ENCODE assay signal across 8 cellular contexts in genomic region chrX:9677098-9677739, GRCh38.
A peak's percentile ranks its signal among the peaks of the same experiment; 100 is the strongest.
DNase-seq lines count a peak whose midpoint lies in the region; ATAC-seq, FAIRE-seq and TF ChIP-seq lines count a peak whose summit lies in the region.

No MANE protein-coding gene starts in this region.

- H3K9me3 Mint-ChIP-seq in activated naive CD4-positive, alpha-beta T cell treated with anti-CD3 and anti-CD28 coated beads for 36 hours = no peaks in the 10 kb centered on the region

- H3K27ac ChIP-seq in RWPE1 (no peak overlapping the region; the same call in 1 of the 2 replicates), keratinocyte (ENCODE audit: control insufficient read depth, insufficient read depth, low read length) (peak overlapping the region; percentile 11)

- no peak overlapping the region for H3K4me3 Mint-ChIP-seq in activated naive CD4-positive, alpha-beta T cell treated with anti-CD3 and anti-CD28 coated beads for 36 hours

- no peaks in the 10 kb centered on the region for H3K36me3 ChIP-seq in keratinocyte (ENCODE audit: control insufficient read depth in 2 of 2, extremely low read depth in 1 of 2, insufficient read depth in 2 of 2, low read length in 2 of 2)

- dilution Hi-C loops in keratinocyte (cut with MboI; ENCODE audit: extremely low pct_ligation_motif_present, low sequenced_read_pairs) = no loop called here

- H3K4me1 Mint-ChIP-seq in activated naive CD4-positive, alpha-beta T cell treated with anti-CD3 and anti-CD28 coated beads for 36 hours (ENCODE audit: low read depth) = peaks cover 23% of the 10 kb centered on the region

- H3K9ac ChIP-seq in keratinocyte (ENCODE audit: control insufficient read depth, extremely low read depth, insufficient read depth, low read length) = no peak overlapping the region

- H4K20me1 ChIP-seq in keratinocyte (ENCODE audit: control insufficient read depth, extremely low read depth, insufficient read depth, low read length) = no peaks in the 10 kb centered on the region

- peak; percentile 51 for DNase-seq in activated naive CD4-positive, alpha-beta T cell treated with anti-CD3 and anti-CD28 coated beads for 36 hours
- DNase-seq in activated naive CD4-positive, alpha-beta T cell (lab: John Stamatoyannopoulos, UW) = no peak
- DNase-seq in RWPE1 (ENCODE audit: low spot score) = peak; percentile 16
- DNase-seq in keratinocyte (ENCODE audit: low read depth, low spot score) = no peak
- no peak for DNase-seq in activated gamma-delta T cell (lab: John Stamatoyannopoulos, UW)
- DNase-seq in superior temporal gyrus (ENCODE audit: extremely low spot score) = no peak
- no peak for DNase-seq in NK-92 (lab: John Stamatoyannopoulos, UW; ENCODE audit: unreplicated experiment)

- intact Hi-C loops in activated naive CD4-positive, alpha-beta T cell treated with anti-CD3 and anti-CD28 coated beads for 36 hours (cut with micrococcal nuclease) = loop anchor here (1.0 to 5.0 kb wide), 10 partner anchors 33 to 510 kb away; no protein-coding TSS in a partner anchor

- no peaks in the 10 kb centered on the region for H3K79me2 ChIP-seq in keratinocyte (ENCODE audit: control insufficient read depth, insufficient read depth, low read length)

- no peak for FAIRE-seq in keratinocyte (lab: Jason Lieb, UNC)

- H3K4me2 ChIP-seq in keratinocyte (ENCODE audit: control insufficient read depth, extremely low read depth, insufficient read depth, low read depth, low read length) = peak overlapping the region; percentile 45

- peaks cover 12% of the 10 kb centered on the region for H3K36me3 Mint-ChIP-seq in activated naive CD4-positive, alpha-beta T cell treated with anti-CD3 and anti-CD28 coated beads for 36 hours (ENCODE audit: low read depth)

- peak; percentile 98 for ATAC-seq in HG03060 (IDR thresholded peaks at IDR 0.05; ENCODE audit: low read depth, unreplicated experiment)

- H3K9me1 ChIP-seq in keratinocyte (ENCODE audit: control insufficient read depth, extremely low read depth, insufficient read depth, low read length) = no peaks in the 10 kb centered on the region

- peak overlapping the region; percentile 50 for H3K27ac Mint-ChIP-seq in activated naive CD4-positive, alpha-beta T cell treated with anti-CD3 and anti-CD28 coated beads for 36 hours

- POLR2A ChIA-PET in RWPE1 (lab: Yijun Ruan, JAX; ENCODE audit: low non-redundant PET) = no interaction called here

- peaks cover 4% of the 10 kb centered on the region for H3K4me1 ChIP-seq in keratinocyte (ENCODE audit: control insufficient read depth, extremely low read depth, insufficient read depth, low read length)

- H2AFZ ChIP-seq in keratinocyte (ENCODE audit: control insufficient read depth, low read length) = no peak overlapping the region

- no peak overlapping the region for H3K4me3 ChIP-seq in keratinocyte (ENCODE audit: control insufficient read depth in 2 of 3, extremely low read depth in 1 of 3, insufficient read depth in 2 of 3, low read depth in 1 of 3, low read length in 3 of 3)

- CTCF ChIA-PET in activated naive CD4-positive, alpha-beta T cell treated with anti-CD3 and anti-CD28 coated beads for 36 hours (lab: Charles Lee) = no interaction called here
- CTCF ChIA-PET in RWPE1 (lab: Yijun Ruan, JAX) = interaction anchor here (0.7 kb wide), 1 partner anchor 1387 kb away, joined by 4 read pairs; no protein-coding TSS in a partner anchor

- no peak for TF ChIP-seq CTCF in RWPE1 (conservative IDR thresholded peaks at IDR 0.05; ENCODE audit: low read depth)
- TF ChIP-seq CTCF in keratinocyte (optimal IDR thresholded peaks at IDR 0.05 in 1 of 3, IDR thresholded peaks at IDR 0.05 in 1 of 3, conservative IDR thresholded peaks at IDR 0.05 in 1 of 3; ENCODE audit: extremely low read depth in 1 of 3, insufficient read depth in 2 of 3, low read length in 3 of 3) = no peak

- no peaks in the 10 kb centered on the region for H3K27me3 Mint-ChIP-seq in activated naive CD4-positive, alpha-beta T cell treated with anti-CD3 and anti-CD28 coated beads for 36 hours (ENCODE audit: low read depth)

- no peaks in the 10 kb centered on the region for H3K27me3 ChIP-seq in keratinocyte (ENCODE audit: control insufficient read depth, extremely low read depth, insufficient read depth, low read length)

- no peaks in the 10 kb centered on the region for H3K9me3 ChIP-seq in keratinocyte (ENCODE audit: control insufficient read depth, low read depth, low read length)

Comparison
In these comparisons a context has a peak if more than half of its experiments do, and no peak if none do; other contexts are left out.
1. DNase-seq: peak in activated naive CD4-positive, alpha-beta T cell treated with anti-CD3 and anti-CD28 coated beads for 36 hours (single experiment) and RWPE1 (single experiment); none in activated naive CD4-positive, alpha-beta T cell (0 of 4), keratinocyte (single experiment), activated gamma-delta T cell (single experiment), superior temporal gyrus (single experiment) and NK-92 (single experiment).